ENCODE assay signal across 25 cellular contexts in genomic region chr16:48274476-48274875, GRCh38. TPM values are rescaled to one million over a fixed set of nuclear protein-coding genes. Genes with fewer than 3 reads are reported as not detected.
"Had no signal": no experiment of that assay in that cellular context is flagged by ENCODE, and none has a peak within 500 bp of the region (broad histone marks: within the 10 kb centered on the region; RNA-seq: fewer than 3 reads in every experiment).

No MANE protein-coding gene starts in this region.

- ATAC-seq: effector memory CD8-positive, alpha-beta T cell; esophagus mucosa; gastrocnemius medialis; heart right ventricle; left cardiac atrium; left ventricle myocardium superior; lower lobe of right lung had no signal

- H3K9me3 ChIP-seq: esophagus squamous epithelium, gastrocnemius medialis, heart right ventricle, lower lobe of right lung had no signal

- FAIRE-seq: colon, endometrium, islet of Langerhans, keratinocyte had no signal

- H3K27ac ChIP-seq: esophagus squamous epithelium, gastrocnemius medialis, heart right ventricle, lower lobe of right lung had no signal

- H3K27me3 ChIP-seq: esophagus squamous epithelium, gastrocnemius medialis, heart right ventricle had no signal

- DNase-seq: dermis blood vessel endothelial cell; effector CD8-positive, alpha-beta T cell; effector memory CD8-positive, alpha-beta T cell; endodermal cell; erythroblast; esophagus squamous epithelium; foreskin fibroblast; foreskin melanocyte; gastrocnemius medialis; glutamatergic neuron; heart right ventricle; hippocampal formation; left cardiac atrium; left ventricle myocardium superior; lower lobe of right lung; mesendoderm; midbrain had no signal

- H3K4me3 ChIP-seq: coronary artery, esophagus squamous epithelium, gastrocnemius medialis, heart right ventricle, lower lobe of right lung had no signal

RNA-seq across cellular contexts. Expression of gene ABCC11, which starts 27.1 kb away (rescaled TPM):
- total RNA-seq: dermis blood vessel endothelial cell, glomerular endothelial cell, kidney epithelial cell, left cardiac atrium, left ventricle myocardium superior, lower lobe of right lung had no signal
